ENCODE assay signal across 26 cellular contexts in the genomic region with DNA sequence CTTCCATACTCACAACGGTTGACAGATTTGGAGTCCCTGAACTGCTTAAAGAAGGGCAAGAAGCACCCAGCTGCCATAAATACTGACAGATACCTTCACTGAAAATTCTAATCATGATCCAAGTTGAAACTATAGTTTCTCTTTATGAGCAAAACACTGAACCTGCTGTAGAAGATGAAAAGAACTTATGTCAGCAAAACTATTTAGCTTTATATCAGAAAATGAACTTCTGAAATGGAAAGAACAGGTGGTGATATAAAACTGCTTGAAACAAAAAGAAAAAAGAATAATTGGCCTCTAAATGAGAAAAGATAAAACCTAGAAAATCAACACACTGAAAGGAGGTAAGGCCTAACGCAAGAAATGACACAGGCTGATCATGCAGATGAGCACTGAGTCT.
A peak's percentile ranks its signal among the peaks of the same experiment; 100 is the strongest.
DNase-seq lines count a peak whose midpoint lies in the region; ATAC-seq, FAIRE-seq and TF ChIP-seq lines count a peak whose summit lies in the region.
"Had no signal": no experiment of that assay in that cellular context is flagged by ENCODE, and none has a peak within 500 bp of the region (broad histone marks: within the 10 kb centered on the region; RNA-seq: fewer than 3 reads in every experiment).

No MANE protein-coding gene starts in this region.

- H3K4me3 ChIP-seq in HepG2 (replicated peaks in 1 of 3; ENCODE audit: insufficient read depth in 1 of 3, low read depth in 2 of 3, low read length in 3 of 3) (no peak overlapping the region), right lobe of liver (no peak overlapping the region), H1 (ENCODE audit: extremely low read depth in 1 of 4, insufficient read depth in 2 of 4, low read depth in 3 of 4, low read length in 4 of 4) (no peak overlapping the region), esophagus muscularis mucosa (no peak overlapping the region)
- H3K4me3 ChIP-seq: adrenal gland, prostate gland, transverse colon had no signal

- TF ChIP-seq EP300 in HepG2 (IDR thresholded peaks at IDR 0.05; ENCODE audit: low read depth in 2 of 2, low read length in 2 of 2) = no peak
- TF ChIP-seq EP300 in HepG2 (CRISPR knock-in tag; IDR thresholded peaks at IDR 0.05; ENCODE audit: borderline replicate concordance) = no peak
- no peak for TF ChIP-seq EP300 in H1 (IDR thresholded peaks at IDR 0.05; ENCODE audit: borderline replicate concordance in 1 of 2, low read depth in 2 of 2, low read length in 2 of 2)
- TF ChIP-seq EP300 in esophagus muscularis mucosa (IDR thresholded peaks at IDR 0.05) = no peak

- in situ Hi-C loops in HepG2 (cut with HindIII; ENCODE audit: extremely low pct_ligation_motif_present, low pct_unique_long_range_greater_than_20kb) = no loop called here

- no peak for ATAC-seq in HepG2
- ATAC-seq in right lobe of liver = no peak
- ATAC-seq in omental fat pad (ENCODE audit: low FRiP score) = no peak
- ATAC-seq: effector memory CD8-positive, alpha-beta T cell; left lobe of liver; Panc1 had no signal

- no peak overlapping the region for H2AK5ac ChIP-seq in H1 (ENCODE audit: low read depth, low read length)

- H3K36me3 ChIP-seq in HepG2 (replicated peaks in 1 of 2; ENCODE audit: control insufficient read depth in 1 of 2, insufficient read depth in 2 of 2, low read length in 2 of 2) (peaks cover 0 to 6% of the 10 kb centered on the region in 2 experiments; a peak in 1 of 5 replicates), right lobe of liver (no peaks in the 10 kb centered on the region), H1 (ENCODE audit: control insufficient read depth in 2 of 4, insufficient read depth in 4 of 4, low read length in 3 of 4) (peaks cover 0 to 13% (median 1%) of the 10 kb centered on the region in 4 experiments; a peak in 3 of 8 replicates), esophagus muscularis mucosa (peaks cover 0 to 30% (median 12%) of the 10 kb centered on the region in 4 donors)
- H3K36me3 ChIP-seq: adrenal gland, prostate gland, transverse colon had no signal

- H2BK20ac ChIP-seq in H1 (ENCODE audit: low read length) = no peak overlapping the region

- H3K27me3 ChIP-seq in HepG2 (ENCODE audit: control insufficient read depth in 1 of 2, insufficient read depth in 2 of 2, low read length in 2 of 2) (no peaks in the 10 kb centered on the region), right lobe of liver (no peaks in the 10 kb centered on the region), H1 (replicated peaks in 1 of 4; ENCODE audit: control insufficient read depth in 3 of 4, extremely low read depth in 1 of 4, insufficient read depth in 3 of 4, low read length in 3 of 4) (no peaks in the 10 kb centered on the region), esophagus muscularis mucosa (no peaks in the 10 kb centered on the region)
- H3K27me3 ChIP-seq: adrenal gland, transverse colon had no signal

- H2BK5ac ChIP-seq in H1 (ENCODE audit: low read depth, low read length) = no peak overlapping the region

- H3K56ac ChIP-seq in H1 (replicated peaks; ENCODE audit: insufficient read length, low read depth, low read length) = no peak overlapping the region

- H3K79me1 ChIP-seq in H1 (ENCODE audit: low read depth, low read length) = no peaks in the 10 kb centered on the region

- no peak overlapping the region for H4K91ac ChIP-seq in H1 (replicated peaks; ENCODE audit: insufficient read length, low read length)

- TF ChIP-seq CTCF in HepG2 (CRISPR knock-in tag; IDR thresholded peaks at IDR 0.05) (no peak), right lobe of liver (IDR thresholded peaks at IDR 0.05) (no peak), VCaP (conservative IDR thresholded peaks at IDR 0.05) (no peak), H1 (IDR thresholded peaks at IDR 0.05; ENCODE audit: control extremely low read depth in 1 of 3, insufficient read depth in 1 of 3, low read depth in 1 of 3, low read length in 3 of 3) (no peak), esophagus muscularis mucosa (IDR thresholded peaks at IDR 0.05) (no peak), omental fat pad (IDR thresholded peaks at IDR 0.05) (no peak)

- CTCF ChIA-PET in HepG2 (lab: Yijun Ruan, JAX; ENCODE audit: low intra/inter-chr PET ratio, low total read pairs) (no interaction called here), H1 (lab: Charles Lee; ENCODE audit: partially characterized antibody) (interaction anchor here (0.5 to 0.8 kb wide), 2 partner anchors 9 to 148 kb away, joined by 3 to 4 read pairs; no protein-coding TSS in a partner anchor)

- 96% methylated on average over 2 of the region's 2 CpGs for WGBS in HepG2 (ENCODE audit: low lambda C conversion rate)
- 83% methylated on average over 2 of the region's 2 CpGs for WGBS in right lobe of liver (ENCODE audit: insufficient coverage, low coverage, low lambda C conversion rate, missing lambda C conversion rate)
- WGBS in H1 (ENCODE audit: extremely low coverage in 1 of 2, insufficient coverage in 1 of 2, insufficient read length in 1 of 2, insufficient replicate concordance in 2 of 2, low coverage in 1 of 2, low lambda C conversion rate in 2 of 2, missing lambda C conversion rate in 1 of 2), 2 experiments = 91% methylated on average over 2 of the region's 2 CpGs; no CpG with 5 or more reads in 1 of the 2 experiments
- 98% methylated on average over 2 of the region's 2 CpGs for WGBS in esophagus muscularis mucosa

- BruUV-seq in HepG2 (replicated peaks; lab: Mats Ljungman, UMichigan) = no TSS peak

- H3K14ac ChIP-seq in H1 (ENCODE audit: insufficient read length) = no peak overlapping the region

- FAIRE-seq in HepG2 (lab: Jason Lieb, UNC) (no peak), H1 (lab: Jason Lieb, UNC) (no peak)

- POLR2A ChIA-PET in HepG2 (lab: Yijun Ruan, JAX) = no interaction called here
- POLR2A ChIA-PET in H1 (lab: Charles Lee; ENCODE audit: partially characterized antibody) = no interaction called here

- H3K9me3 ChIP-seq in HepG2 (ENCODE audit: low read length) = no peaks in the 10 kb centered on the region
- H3K9me3 ChIP-seq in right lobe of liver = no peaks in the 10 kb centered on the region
- H3K9me3 ChIP-seq in H1 (ENCODE audit: insufficient read depth in 2 of 2, low read depth in 1 of 2, low read length in 1 of 2) = no peaks in the 10 kb centered on the region
- H3K9me3 ChIP-seq in esophagus muscularis mucosa = no peaks in the 10 kb centered on the region
- H3K9me3 ChIP-seq: adrenal gland, prostate gland, transverse colon had no signal

- no peak overlapping the region for H4K5ac ChIP-seq in H1 (ENCODE audit: insufficient read length, low read depth, low read length)

- intact Hi-C loops in HepG2 (cut with micrococcal nuclease; ENCODE audit: unreplicated experiment) (no loop called here), right lobe of liver (cut with DNase I) (no loop called here), esophagus muscularis mucosa (cut with DNase I) (no loop called here)

- no peak overlapping the region for H3K4me2 ChIP-seq in HepG2 (ENCODE audit: low read depth, low read length)
- no peak overlapping the region for H3K4me2 ChIP-seq in H1 (ENCODE audit: insufficient read depth in 1 of 2, low read depth in 2 of 2, low read length in 2 of 2)

- no peak overlapping the region for H3K27ac ChIP-seq in HepG2 (ENCODE audit: extremely low read length, insufficient read depth, low read length)
- no peak overlapping the region for H3K27ac ChIP-seq in right lobe of liver
- H3K27ac ChIP-seq in VCaP = peak overlapping the region; percentile 43; the same call in 1 of the 2 replicates
- no peak overlapping the region for H3K27ac ChIP-seq in H1 (ENCODE audit: low read depth, low read length)
- H3K27ac ChIP-seq in esophagus muscularis mucosa (replicated peaks in 1 of 4) = no peak overlapping the region
- H3K27ac ChIP-seq: adrenal gland, C4-2B, prostate gland, transverse colon had no signal

- H3K18ac ChIP-seq in H1 (ENCODE audit: extremely low read depth, low read length) = no peak overlapping the region

- H3K23me2 ChIP-seq in H1 (ENCODE audit: low read depth, low read length) = no peaks in the 10 kb centered on the region

- no peak overlapping the region for H4K8ac ChIP-seq in H1 (ENCODE audit: extremely low read depth, insufficient read depth, low read length)

- DNase-seq in HepG2 (ENCODE audit: low spot score) (no peak), right lobe of liver (no peak), H1 (ENCODE audit: low read depth in 1 of 2, low spot score in 2 of 2) (no peak), NOMO-1 treated with DMSO at 0.1 percent for 48 hours (lab: John Stamatoyannopoulos, UW; ENCODE audit: unreplicated experiment) (no peak), esophagus muscularis mucosa (ENCODE audit: extremely low spot score) (no peak), omental fat pad (ENCODE audit: low spot score) (no peak)
- DNase-seq: activated CD4-positive, alpha-beta T cell treated with anti-CD3 and anti-CD28 coated beads for 48 hours; activated gamma-delta T cell treated with Interleukin-2 at 50 U/mL for 16 hours; adrenal gland; central memory CD4-positive, alpha-beta T cell; DND-41; effector memory CD8-positive, alpha-beta T cell; erythroblast; GF-D8; NCI-H1436 treated with DMSO at 0.1 percent for 48 hours; NCI-H2081 treated with DMSO at 0.1 percent for 48 hours; NCI-H2227 treated with DMSO at 0.1 percent for 48 hours; NCI-H526 treated with DMSO at 0.1 percent for 48 hours; SHP77 treated with DMSO at 0.1 percent for 48 hours; stimulated activated CD4-positive, alpha-beta T cell treated with anti-CD3 and anti-CD28 coated beads, Interleukin-4, amount 100 ng/mL, for 24 hours; transverse colon had no signal

- H3K79me2 ChIP-seq in HepG2 (ENCODE audit: insufficient read depth, low read length) (no peaks in the 10 kb centered on the region), H1 (ENCODE audit: control insufficient read depth in 1 of 2, insufficient read depth in 2 of 2, low read length in 2 of 2) (no peaks in the 10 kb centered on the region)

- no peak for TF ChIP-seq RAD21 in HepG2 (CRISPR knock-in tag; IDR thresholded peaks at IDR 0.05)
- TF ChIP-seq RAD21 in H1 (IDR thresholded peaks at IDR 0.05 in 1 of 2, conservative IDR thresholded peaks at IDR 0.05 in 1 of 2; ENCODE audit: low read depth in 2 of 2, low read length in 2 of 2) = no peak

- H2AFZ ChIP-seq in HepG2 (ENCODE audit: low read length) (no peak overlapping the region), H1 (ENCODE audit: low read length) (no peak overlapping the region)

- no peak overlapping the region for H2BK120ac ChIP-seq in H1 (replicated peaks; ENCODE audit: low read depth, low read length)

- H3K4ac ChIP-seq in H1 (replicated peaks; ENCODE audit: insufficient read length, low read depth, low read length) = no peak overlapping the region

- H4K20me1 ChIP-seq in HepG2 (ENCODE audit: insufficient read depth, low read length) (no peaks in the 10 kb centered on the region), H1 (replicated peaks in 1 of 2; ENCODE audit: control insufficient read depth in 1 of 2, insufficient read depth in 2 of 2, low read length in 2 of 2) (no peaks in the 10 kb centered on the region)

- H2BK12ac ChIP-seq in H1 (ENCODE audit: low read depth, low read length) = no peak overlapping the region

- no peak overlapping the region for H3K23ac ChIP-seq in H1 (ENCODE audit: insufficient read length)

- no peak overlapping the region for H3K9ac ChIP-seq in HepG2 (ENCODE audit: insufficient read depth, low read depth, low read length)
- H3K9ac ChIP-seq in H1 (replicated peaks in 1 of 4; ENCODE audit: extremely low read depth in 1 of 4, low read depth in 3 of 4, low read length in 3 of 4) = no peak overlapping the region

- TF ChIP-seq POLR2A in HepG2 (IDR thresholded peaks at IDR 0.05; ENCODE audit: insufficient read depth in 1 of 2, low read depth in 2 of 2, low read length in 2 of 2) (no peak), right lobe of liver (IDR thresholded peaks at IDR 0.05) (no peak), H1 (IDR thresholded peaks at IDR 0.05; ENCODE audit: control extremely low read depth in 1 of 2, low read depth in 2 of 2, low read length in 2 of 2) (no peak), esophagus muscularis mucosa (IDR thresholded peaks at IDR 0.05; ENCODE audit: low read depth) (no peak)

- peaks cover 7% of the 10 kb centered on the region for H3K4me1 ChIP-seq in HepG2 (ENCODE audit: insufficient read depth, low read length)
- H3K4me1 ChIP-seq in right lobe of liver = no peaks in the 10 kb centered on the region
- no peaks in the 10 kb centered on the region; a peak in 1 of 7 replicates for H3K4me1 ChIP-seq in H1 (replicated peaks in 1 of 4; ENCODE audit: control insufficient read depth in 3 of 4, insufficient read depth in 4 of 4, low read length in 3 of 4)
- H3K4me1 ChIP-seq in esophagus muscularis mucosa = no peaks in the 10 kb centered on the region
- H3K4me1 ChIP-seq: adrenal gland, prostate gland, transverse colon had no signal

- no peak overlapping the region for H2BK15ac ChIP-seq in H1 (ENCODE audit: low read length)
